In the genomic region with DNA sequence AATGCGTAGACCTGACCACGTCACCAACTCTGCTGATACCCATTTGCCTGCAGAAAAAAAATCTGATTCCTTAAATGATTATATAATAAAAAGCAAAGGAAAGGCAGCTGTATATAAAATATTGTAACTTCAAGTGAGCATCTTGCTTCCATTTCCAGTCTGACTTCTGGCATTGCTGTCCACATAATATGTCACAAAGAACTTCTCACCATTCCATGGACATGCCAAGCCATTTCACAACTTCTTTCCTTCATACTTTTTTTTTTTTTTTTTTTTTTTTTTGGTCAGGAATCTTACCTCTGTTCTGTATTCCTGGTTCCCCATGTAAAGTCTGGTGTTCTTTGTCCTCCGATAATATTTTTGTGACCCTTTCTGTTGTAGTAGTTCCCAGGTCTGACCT, we compare ENCODE assay signal across 31 cellular contexts.
"Had no signal": no experiment of that assay in that cellular context is flagged by ENCODE, and none has a peak within 500 bp of the region (broad histone marks: within the 10 kb centered on the region; RNA-seq: fewer than 3 reads in every experiment).

No MANE protein-coding gene starts in this region.

- H3K27ac Mint-ChIP-seq: activated B cell treated with CpG ODN at 0.5 μM for 24 hours; activated CD8-positive, alpha-beta T cell treated with anti-CD3 and anti-CD28 coated beads for 36 hours; activated naive CD8-positive, alpha-beta T cell; activated T-helper 17 cell treated with anti-CD3 and anti-CD28 coated beads, Interleukin-2, amount 50 U/mL, for 72 hours; dendritic cell treated with granulocyte-macrophage colony-stimulating factor and Interleukin-4, amounts not matched to agents 40 ng/mL and 50 ng/mL, for 4 days; endodermal cell; T-helper 2 cell treated with Interferon-gamma antibody and Interleukin-4, amounts not matched to agents 5 μg/mL and 100 μg/mL, for 36 hours had no signal

- DNase-seq: activated B cell treated with CpG ODN at 0.5 μM for 24 hours; activated CD4-positive, alpha-beta T cell treated with anti-CD3 and anti-CD28 coated beads for 48 hours; activated CD4-positive, alpha-beta T cell treated with anti-CD3 and anti-CD28 coated beads, Interleukin-2, amount 50 U/mL, for 1 hour; activated CD4-positive, alpha-beta T cell treated with anti-CD3 and anti-CD28 coated beads, Interleukin-2, amount 50 U/mL, for 48 hours; activated CD8-positive, alpha-beta memory T cell treated with anti-CD3 and anti-CD28 coated beads for 24 hours; activated CD8-positive, alpha-beta T cell treated with anti-CD3 and anti-CD28 coated beads for 36 hours; activated effector memory CD4-positive, alpha-beta T cell treated with Interleukin-2 at 50 U/mL for 16 hours; activated gamma-delta T cell treated with Interleukin-2 at 50 U/mL for 16 hours; activated naive CD4-positive, alpha-beta T cell treated with anti-CD3 and anti-CD28 coated beads, Interleukin-2, amount 50 U/mL, for 16 hours; activated naive CD4-positive, alpha-beta T cell treated with Interleukin-2 at 50 U/mL for 16 hours; activated T-cell treated with anti-CD3 and anti-CD28 coated beads, Interleukin-2, amount 50 U/mL, for 4 hours; amniotic stem cell; anterior cingulate cortex; brain microvascular endothelial cell; dorsolateral prefrontal cortex; effector memory CD4-positive, alpha-beta T cell; endodermal cell; foreskin fibroblast; head of caudate nucleus; T-helper 1 cell; T-helper 17 cell; T1000; WERI-Rb-1 had no signal

- ATAC-seq: activated CD4-positive, CD25-positive, alpha-beta regulatory T cell treated with anti-CD3 and anti-CD28 coated beads, Interleukin-2, amount 50 U/mL, for 24 hours; activated CD8-positive, alpha-beta T cell treated with anti-CD3 and anti-CD28 coated beads for 36 hours; activated T-cell treated with anti-CD3 and anti-CD28 coated beads, Interleukin-2, amount 50 U/mL, for 4 hours; activated T-helper 17 cell treated with anti-CD3 and anti-CD28 coated beads, Interleukin-2, amount 50 U/mL, for 72 hours; esophagus mucosa; T-helper 17 cell had no signal

- H3K4me3 Mint-ChIP-seq: activated B cell treated with CpG ODN at 0.5 μM for 24 hours; activated CD8-positive, alpha-beta T cell treated with anti-CD3 and anti-CD28 coated beads for 36 hours; activated naive CD8-positive, alpha-beta T cell; activated T-cell treated with anti-CD3 and anti-CD28 coated beads, Interleukin-2, amount 50 U/mL, for 4 hours; activated T-helper 17 cell treated with anti-CD3 and anti-CD28 coated beads, Interleukin-2, amount 50 U/mL, for 72 hours; central memory CD8-positive, alpha-beta T cell; dendritic cell treated with granulocyte-macrophage colony-stimulating factor and Interleukin-4, amounts not matched to agents 40 ng/mL and 50 ng/mL, for 4 days; endodermal cell; T-helper 17 cell; T-helper 2 cell treated with Interferon-gamma antibody and Interleukin-4, amounts not matched to agents 5 μg/mL and 100 μg/mL, for 36 hours had no signal

- H3K27me3 Mint-ChIP-seq: activated B cell treated with CpG ODN at 0.5 μM for 24 hours; activated CD8-positive, alpha-beta T cell treated with anti-CD3 and anti-CD28 coated beads for 36 hours; activated naive CD8-positive, alpha-beta T cell; activated T-helper 17 cell treated with anti-CD3 and anti-CD28 coated beads, Interleukin-2, amount 50 U/mL, for 72 hours; central memory CD8-positive, alpha-beta T cell; dendritic cell treated with granulocyte-macrophage colony-stimulating factor and Interleukin-4, amounts not matched to agents 40 ng/mL and 50 ng/mL, for 4 days; T-helper 17 cell had no signal

- H3K27ac ChIP-seq: brain microvascular endothelial cell, coronary artery, WERI-Rb-1 had no signal

- H3K4me3 ChIP-seq: coronary artery, dorsolateral prefrontal cortex had no signal

- H3K27me3 ChIP-seq: brain microvascular endothelial cell, dorsolateral prefrontal cortex had no signal

- H3K9me3 Mint-ChIP-seq: activated B cell treated with CpG ODN at 0.5 μM for 24 hours; activated CD8-positive, alpha-beta T cell treated with anti-CD3 and anti-CD28 coated beads for 36 hours; activated T-cell treated with anti-CD3 and anti-CD28 coated beads, Interleukin-2, amount 50 U/mL, for 4 hours; activated T-helper 17 cell treated with anti-CD3 and anti-CD28 coated beads, Interleukin-2, amount 50 U/mL, for 72 hours; central memory CD8-positive, alpha-beta T cell; dendritic cell treated with granulocyte-macrophage colony-stimulating factor and Interleukin-4, amounts not matched to agents 40 ng/mL and 50 ng/mL, for 4 days; endodermal cell; T-helper 2 cell treated with Interferon-gamma antibody and Interleukin-4, amounts not matched to agents 5 μg/mL and 100 μg/mL, for 36 hours had no signal

- H3K36me3 ChIP-seq: brain microvascular endothelial cell, WERI-Rb-1 had no signal
